ENCODE assay signal across 7 cellular contexts in genomic region chr22:20702175-20702545, GRCh38.
DNase-seq lines count a peak whose midpoint lies in the region; ATAC-seq and TF ChIP-seq lines count a peak whose summit lies in the region.
"Not testable (repeated sequence)": the region's sequence is repeated elsewhere in the genome, so short reads cannot be mapped to it uniquely, and the experiment has no call there.

No MANE protein-coding gene starts in this region.

- H3K36me3 ChIP-seq in iPS-18a (ENCODE audit: control insufficient read depth, low read depth, low read length); parathyroid adenoma (ENCODE audit: control insufficient read depth, insufficient read depth, low read length): not testable (repeated sequence)

- peaks cover 15% of the 10 kb centered on the region for H3K27me3 ChIP-seq in iPS-18a (ENCODE audit: control insufficient read depth, insufficient read depth, low read length)
- H3K27me3 ChIP-seq in parathyroid adenoma (ENCODE audit: control insufficient read depth, insufficient read depth, low read length) = not testable (repeated sequence)

- H3K4me1 ChIP-seq in iPS-18a (ENCODE audit: control insufficient read depth, low read depth, low read length); parathyroid adenoma: not testable (repeated sequence)

- H3K9me3 ChIP-seq in iPS-18a (ENCODE audit: control insufficient read depth, low read depth, low read length); parathyroid adenoma (ENCODE audit: control insufficient read depth, low read length): not testable (repeated sequence)

- H3K27ac Mint-ChIP-seq in activated CD4-positive, alpha-beta T cell treated with anti-CD3 and anti-CD28 coated beads, Interleukin-2, amount 10 ng/mL, durations not matched to agents 7 days and 5 days = peak overlapping the region; percentile 99
- H3K27ac Mint-ChIP-seq in chondrocyte (ENCODE audit: unreplicated experiment) = peak overlapping the region; percentile 36

- POLR2A ChIA-PET in activated CD4-positive, alpha-beta T cell treated with anti-CD3 and anti-CD28 coated beads, Interleukin-2, amount 10 ng/mL, durations not matched to agents 7 days and 5 days (lab: Charles Lee) = not testable (repeated sequence)

- H2AFZ ChIP-seq in parathyroid adenoma = peak overlapping the region; percentile 77

- H3K27ac ChIP-seq in iPS-18a (ENCODE audit: low read length) = not testable (repeated sequence)
- H3K27ac ChIP-seq in parathyroid adenoma = peak overlapping the region; percentile 53

- DNase-seq in activated CD4-positive, alpha-beta T cell treated with anti-CD3 and anti-CD28 coated beads, Interleukin-2, amount 10 ng/mL, durations not matched to agents 7 days and 5 days = peak; percentile 23
- DNase-seq in chondrocyte (ENCODE audit: low spot score) = not testable (repeated sequence)

- not testable (repeated sequence) for TF ChIP-seq CTCF in chondrocyte (IDR thresholded peaks at IDR 0.05); parathyroid adenoma (IDR thresholded peaks at IDR 0.05)

- peak; percentile 18 for ATAC-seq in GM18870 (IDR thresholded peaks at IDR 0.05; ENCODE audit: unreplicated experiment)
- ATAC-seq in HG02588 (IDR thresholded peaks at IDR 0.05; ENCODE audit: unreplicated experiment) = peak; percentile 11
- ATAC-seq in HG03571 (IDR thresholded peaks at IDR 0.05; ENCODE audit: unreplicated experiment) = peak; percentile 23

- peaks cover 11% of the 10 kb centered on the region for H3K27me3 Mint-ChIP-seq in activated CD4-positive, alpha-beta T cell treated with anti-CD3 and anti-CD28 coated beads, Interleukin-2, amount 10 ng/mL, durations not matched to agents 7 days and 5 days
- H3K27me3 Mint-ChIP-seq in chondrocyte (ENCODE audit: low read depth) = not testable (repeated sequence)

- H3K4me3 Mint-ChIP-seq in activated CD4-positive, alpha-beta T cell treated with anti-CD3 and anti-CD28 coated beads, Interleukin-2, amount 10 ng/mL, durations not matched to agents 7 days and 5 days = peak overlapping the region; percentile 88
- peak overlapping the region; percentile 92 for H3K4me3 Mint-ChIP-seq in chondrocyte (ENCODE audit: unreplicated experiment)

- not testable (repeated sequence) for H3K9ac ChIP-seq in iPS-18a (ENCODE audit: low read length); parathyroid adenoma

- CTCF ChIA-PET in activated CD4-positive, alpha-beta T cell treated with anti-CD3 and anti-CD28 coated beads, Interleukin-2, amount 10 ng/mL, durations not matched to agents 7 days and 5 days (lab: Charles Lee) = interaction anchor here (1.4 kb wide), 1 partner anchor 284 kb away, joined by 5 read pairs; no protein-coding TSS in a partner anchor

- H3K4me2 ChIP-seq in parathyroid adenoma (ENCODE audit: low read length) = peak overlapping the region; percentile 65

- H3K36me3 Mint-ChIP-seq in activated CD4-positive, alpha-beta T cell treated with anti-CD3 and anti-CD28 coated beads, Interleukin-2, amount 10 ng/mL, durations not matched to agents 7 days and 5 days (ENCODE audit: low read depth); chondrocyte (ENCODE audit: low read depth): not testable (repeated sequence)

- not testable (repeated sequence) for H3K79me2 ChIP-seq in parathyroid adenoma

- not testable (repeated sequence) for H3K9me3 Mint-ChIP-seq in activated CD4-positive, alpha-beta T cell treated with anti-CD3 and anti-CD28 coated beads, Interleukin-2, amount 10 ng/mL, durations not matched to agents 7 days and 5 days; chondrocyte (ENCODE audit: low read depth)

- peaks cover 21% of the 10 kb centered on the region for H3K4me1 Mint-ChIP-seq in activated CD4-positive, alpha-beta T cell treated with anti-CD3 and anti-CD28 coated beads, Interleukin-2, amount 10 ng/mL, durations not matched to agents 7 days and 5 days
- H3K4me1 Mint-ChIP-seq in chondrocyte (ENCODE audit: low read depth) = not testable (repeated sequence)

- peak overlapping the region; percentile 54 for H3K4me3 ChIP-seq in iPS-18a (ENCODE audit: low read length)
- H3K4me3 ChIP-seq in parathyroid adenoma (ENCODE audit: low read depth, low read length) = peak overlapping the region; percentile 50
